Comparison of ENCODE assay signal across 12 cellular contexts in genomic region chr11:13896175-13896989, GRCh38.
"Had no signal": no experiment of that assay in that cellular context is flagged by ENCODE, and none has a peak within 500 bp of the region (broad histone marks: within the 10 kb centered on the region; RNA-seq: fewer than 3 reads in every experiment).

No MANE protein-coding gene starts in this region.

- H3K4me3 ChIP-seq: thyroid gland had no signal

- H3K9me3 Mint-ChIP-seq: stimulated activated naive B cell treated with anti-CD40 and anti-IgM and Interleukin-4, amounts not matched to agents 10 μg/mL and 1 μg/mL and 100 μg/mL, for 72 hours had no signal

- DNase-seq: activated CD4-positive, alpha-beta T cell treated with anti-CD3 and anti-CD28 coated beads, Interleukin-2, amount 50 U/mL, for 4 hours; activated CD4-positive, CD25-positive, alpha-beta regulatory T cell treated with anti-CD3 and anti-CD28 coated beads, Interleukin-2, amount 50 U/mL, for 72 hours; activated effector memory CD4-positive, alpha-beta T cell treated with Interleukin-2 at 50 U/mL for 16 hours; activated naive CD4-positive, alpha-beta T cell treated with anti-CD3 and anti-CD28 coated beads, Interleukin-2, amount 50 U/mL, for 16 hours; islet precursor cell; mammary epithelial cell; naive thymus-derived CD4-positive, alpha-beta T cell; stimulated activated CD4-positive, alpha-beta T cell treated with anti-CD3 and anti-CD28 coated beads, Interleukin-4, amount 100 ng/mL, for 1 hour; stimulated activated naive B cell treated with anti-CD40 and anti-IgM and Interleukin-4, amounts not matched to agents 10 μg/mL and 1 μg/mL and 100 μg/mL, for 72 hours; T-helper 1 cell; thyroid gland had no signal

- H3K27ac Mint-ChIP-seq: stimulated activated naive B cell treated with anti-CD40 and anti-IgM and Interleukin-4, amounts not matched to agents 10 μg/mL and 1 μg/mL and 100 μg/mL, for 72 hours had no signal

- H3K36me3 Mint-ChIP-seq: stimulated activated naive B cell treated with anti-CD40 and anti-IgM and Interleukin-4, amounts not matched to agents 10 μg/mL and 1 μg/mL and 100 μg/mL, for 72 hours had no signal

- H3K27ac ChIP-seq: neutrophil, thyroid gland had no signal

- H3K4me3 Mint-ChIP-seq: naive thymus-derived CD4-positive, alpha-beta T cell; stimulated activated naive B cell treated with anti-CD40 and anti-IgM and Interleukin-4, amounts not matched to agents 10 μg/mL and 1 μg/mL and 100 μg/mL, for 72 hours had no signal

- H3K9me3 ChIP-seq: neutrophil, thyroid gland had no signal

- H3K4me1 ChIP-seq: thyroid gland had no signal

- H3K36me3 ChIP-seq: neutrophil, thyroid gland had no signal
